21 cellular contexts compared by ENCODE assay signal in genomic region chr4:148315049-148315448, GRCh38.
A peak's percentile ranks its signal among the peaks of the same experiment; 100 is the strongest.
DNase-seq lines count a peak whose midpoint lies in the region; ATAC-seq and TF ChIP-seq lines count a peak whose summit lies in the region.
"Had no signal": no experiment of that assay in that cellular context is flagged by ENCODE, and none has a peak within 500 bp of the region (broad histone marks: within the 10 kb centered on the region; RNA-seq: fewer than 3 reads in every experiment).

No MANE protein-coding gene starts in this region.

- ATAC-seq in gastrocnemius medialis, result peak; percentile 55 to 70
- ATAC-seq in HG03460 (IDR thresholded peaks at IDR 0.05; ENCODE audit: unreplicated experiment), result no peak

- DNase-seq in GM03348 (ENCODE audit: low spot score), result peak; percentile 17
- peak; percentile 76 for DNase-seq in M059J (ENCODE audit: low read depth)
- DNase-seq in choroid plexus epithelial cell (ENCODE audit: low read depth), result peak; percentile 7
- peak in 1 of 2 donors; percentile 34 for DNase-seq in gastrocnemius medialis
- no peak for DNase-seq in COLO829 (ENCODE audit: low spot score)
- DNase-seq in NCI-H510A treated with DMSO at 0.1 percent for 48 hours (lab: John Stamatoyannopoulos, UW), result no peak
- DNase-seq in stimulated activated naive CD4-positive, alpha-beta T cell treated with Interleukin-2 at 50 U/mL for 16 hours (lab: John Stamatoyannopoulos, UW), result no peak
- DNase-seq: activated CD4-positive, alpha-beta T cell treated with anti-CD3 and anti-CD28 coated beads for 1 hour; activated naive CD4-positive, alpha-beta T cell treated with anti-CD3 and anti-CD28 coated beads, Interleukin-2, amount 50 U/mL, for 16 hours; activated T-cell treated with anti-CD3 and anti-CD28 coated beads for 4 hours; C1 segment of cervical spinal cord; DND-41; effector memory CD4-positive, alpha-beta T cell; hippocampal formation; KBM-7; stimulated activated CD4-positive, alpha-beta T cell treated with anti-CD3 and anti-CD28 coated beads, Interleukin-4, amount 100 ng/mL, for 4 hours; T-helper 9 cell; transverse colon had no signal

- no peaks in the 10 kb centered on the region for H3K36me3 ChIP-seq in gastrocnemius medialis
- H3K36me3 ChIP-seq: cardiac muscle cell, transverse colon had no signal

- H3K4me1 ChIP-seq in gastrocnemius medialis, result peaks cover 38 to 44% of the 10 kb centered on the region in 2 donors

- TF ChIP-seq CTCF in choroid plexus epithelial cell (conservative IDR thresholded peaks at IDR 0.05; ENCODE audit: low read depth, low read length) (no peak), gastrocnemius medialis (IDR thresholded peaks at IDR 0.05 in 4 of 5, conservative IDR thresholded peaks at IDR 0.05 in 1 of 5) (no peak)

- no peak overlapping the region for H3K4me3 ChIP-seq in choroid plexus epithelial cell (ENCODE audit: low read depth, low read length)
- no peak overlapping the region for H3K4me3 ChIP-seq in gastrocnemius medialis
- H3K4me3 ChIP-seq: cardiac muscle cell, skin epidermis, transverse colon had no signal

- no peaks in the 10 kb centered on the region for H3K27me3 ChIP-seq in gastrocnemius medialis
- H3K27me3 ChIP-seq: cardiac muscle cell, transverse colon had no signal

- no peak for TF ChIP-seq POLR2A in gastrocnemius medialis (IDR thresholded peaks at IDR 0.05)

- intact Hi-C loops in gastrocnemius medialis (cut with DNase I; ENCODE audit: low total_unique reads), result loop anchor here (10.0 kb wide), 1 partner anchor 130 kb away; the partner anchor contains the start of gene NR3C2

- H3K9me3 ChIP-seq in gastrocnemius medialis, result no peaks in the 10 kb centered on the region
- H3K9me3 ChIP-seq: transverse colon had no signal

- peak overlapping the region in 2 of 4 donors; percentile 19 for H3K27ac ChIP-seq in gastrocnemius medialis
- H3K27ac ChIP-seq: cardiac muscle cell, skin epidermis, transverse colon had no signal

- in situ Hi-C loops in gastrocnemius medialis (cut with MboI; ENCODE audit: low sequenced_read_pairs in 4 of 4), result no loop called here

Comparison
In these comparisons a context has a peak if more than half of its experiments do, and no peak if none do; other contexts are left out.
1. DNase-seq: peak in GM03348 (single experiment), M059J (single experiment) and choroid plexus epithelial cell (single experiment); none in COLO829 (single experiment), NCI-H510A treated with DMSO at 0.1 percent for 48 hours (single experiment) and stimulated activated naive CD4-positive, alpha-beta T cell treated with Interleukin-2 at 50 U/mL for 16 hours (single experiment).